In genomic region chr9:136107155-136107952, GRCh38 we compare ENCODE assay signal across 8 cellular contexts. TPM values are rescaled to one million over a fixed set of nuclear protein-coding genes. Genes with fewer than 3 reads are reported as not detected.
DNase-seq lines count a peak whose midpoint lies in the region; ATAC-seq and TF ChIP-seq lines count a peak whose summit lies in the region.
"Had no signal": no experiment of that assay in that cellular context is flagged by ENCODE, and none has a peak within 500 bp of the region (broad histone marks: within the 10 kb centered on the region; RNA-seq: fewer than 3 reads in every experiment).

No MANE protein-coding gene starts in this region.

- TF ChIP-seq CTCF in GM13976 (IDR thresholded peaks at IDR 0.05; ENCODE audit: borderline replicate concordance, control extremely low read depth, extremely low read depth, insufficient read depth, missing control alignments) = no peak
- TF ChIP-seq CTCF in spleen (IDR thresholded peaks at IDR 0.05 in 8 of 11, conservative IDR thresholded peaks at IDR 0.05 in 3 of 11) = no peak

- TF ChIP-seq POLR2A in spleen (IDR thresholded peaks at IDR 0.05) = no peak

- in situ Hi-C loops in GM13976 (cut with MboI; ENCODE audit: low sequenced_read_pairs, unreplicated experiment) = no loop called here

- no peaks in the 10 kb centered on the region for H3K9me3 ChIP-seq in spleen

- ATAC-seq in HG03565 (IDR thresholded peaks at IDR 0.05; ENCODE audit: unreplicated experiment) = no peak

- H3K36me3 ChIP-seq in spleen = no peaks in the 10 kb centered on the region

- WGBS in spleen, 5 donors = 15 to 42% (median 23%) methylated on average over 7 to 29 of the region's 29 CpGs

- peak overlapping the region; percentile 14 to 93 (median 75) for H3K27ac ChIP-seq in spleen

- DNase-seq in GM13976 (ENCODE audit: low spot score) (peak; percentile 81), NCI-H2171 (lab: John Stamatoyannopoulos, UW) (peak; percentile 80), activated gamma-delta T cell treated with Interleukin-2 at 50 U/mL for 16 hours (peak; percentile 61), spleen (peak; percentile 92), iPS-NIHi7 (ENCODE audit: extremely low spot score) (no peak), midbrain (lab: John Stamatoyannopoulos, UW) (no peak)
- DNase-seq: T1000 had no signal

- intact Hi-C loops in spleen (cut with DNase I; ENCODE audit: low total_unique reads) = no loop called here

- peaks cover 0 to 47% (median 0%) of the 10 kb centered on the region in 7 donors for H3K27me3 ChIP-seq in spleen (replicated peaks in 1 of 7)

- peak overlapping the region in 2 of 8 donors; percentile 10 to 57 for H3K4me3 ChIP-seq in spleen

- H3K4me1 ChIP-seq in spleen = peaks cover 45 to 88% (median 67%) of the 10 kb centered on the region in 6 donors

RNA-seq across cellular contexts. Expression of gene TMEM250, which starts 11.3 kb away (rescaled TPM):
- total RNA-seq in spleen = 10 to 100 TPM; 23.3 to 31.3 (median 25.8) TPM
- 10 to 100 TPM; 10.7 to 28.9 (median 14.8) TPM for polyA plus RNA-seq in spleen

RNA-seq across cellular contexts. Expression of gene NACC2, which starts 12.3 kb away (rescaled TPM):
- 10 to 100 TPM; 17.0 to 34.9 (median 26.5) TPM for total RNA-seq in spleen
- 1 to 10 TPM; 2.1 to 7.9 (median 2.4) TPM for polyA plus RNA-seq in spleen

Comparison
In these comparisons a context has a peak if more than half of its experiments do, and no peak if none do; other contexts are left out.
1. DNase-seq: peak in GM13976 (single experiment), NCI-H2171 (single experiment), activated gamma-delta T cell treated with Interleukin-2 at 50 U/mL for 16 hours (single experiment) and spleen (single experiment); none in iPS-NIHi7 (single experiment) and midbrain (single experiment).